ENCODE assay signal across 9 cellular contexts in genomic region chr5:128905225-128906110, GRCh38. TPM values are rescaled to one million over a fixed set of nuclear protein-coding genes. Genes with fewer than 3 reads are reported as not detected.
DNase-seq lines count a peak whose midpoint lies in the region; ATAC-seq, FAIRE-seq and TF ChIP-seq lines count a peak whose summit lies in the region.
"Had no signal": no experiment of that assay in that cellular context is flagged by ENCODE, and none has a peak within 500 bp of the region (broad histone marks: within the 10 kb centered on the region; RNA-seq: fewer than 3 reads in every experiment).

No MANE protein-coding gene starts in this region.

- H3K27me3 ChIP-seq in H1 (replicated peaks in 1 of 4; ENCODE audit: control insufficient read depth in 3 of 4, extremely low read depth in 1 of 4, insufficient read depth in 3 of 4, low read length in 3 of 4): no peaks in the 10 kb centered on the region; a peak in 1 of 7 replicates
- no peaks in the 10 kb centered on the region for H3K27me3 ChIP-seq in mesenchymal stem cell (ENCODE audit: control insufficient read depth in 1 of 2, insufficient read depth in 1 of 2, low read length in 2 of 2)

- H3K56ac ChIP-seq in H1 (replicated peaks; ENCODE audit: insufficient read length, low read depth, low read length): no peak overlapping the region

- no peak overlapping the region for H2BK20ac ChIP-seq in H1 (ENCODE audit: low read length)

- H4K5ac ChIP-seq in H1 (ENCODE audit: insufficient read length, low read depth, low read length): no peak overlapping the region

- H3K4me1 ChIP-seq in H1 (replicated peaks in 1 of 4; ENCODE audit: control insufficient read depth in 3 of 4, insufficient read depth in 4 of 4, low read length in 3 of 4) (no peaks in the 10 kb centered on the region), mesenchymal stem cell (ENCODE audit: control insufficient read depth, insufficient read depth, low read depth, low read length) (no peaks in the 10 kb centered on the region)

- H3K36me3 ChIP-seq in H1 (ENCODE audit: control insufficient read depth in 2 of 4, insufficient read depth in 4 of 4, low read length in 3 of 4): no peaks in the 10 kb centered on the region
- H3K36me3 ChIP-seq in mesenchymal stem cell (ENCODE audit: control insufficient read depth in 1 of 2, insufficient read depth in 2 of 2, low read depth in 1 of 2, low read length in 2 of 2): no peaks in the 10 kb centered on the region

- no peaks in the 10 kb centered on the region for H4K20me1 ChIP-seq in H1 (replicated peaks in 1 of 2; ENCODE audit: control insufficient read depth in 1 of 2, insufficient read depth in 2 of 2, low read length in 2 of 2)

- H2BK12ac ChIP-seq in H1 (ENCODE audit: low read depth, low read length) (no peak overlapping the region), mesenchymal stem cell (ENCODE audit: low read length in 2 of 2) (no peak overlapping the region)

- no peak overlapping the region for H4K91ac ChIP-seq in H1 (replicated peaks; ENCODE audit: insufficient read length, low read length)
- H4K91ac ChIP-seq in mesenchymal stem cell (ENCODE audit: low read length): no peak overlapping the region

- POLR2A ChIA-PET in T-cell (lab: Charles Lee) (interaction anchor here in 1 of 2 donors (0.7 kb wide), 1 partner anchor 856 kb away, joined by 3 read pairs; no protein-coding TSS in a partner anchor), H1 (lab: Charles Lee; ENCODE audit: partially characterized antibody) (interaction anchor here (1.5 kb wide), 1 partner anchor 189 kb away, joined by 3 read pairs; the partner anchor contains the start of gene ISOC1)

- H3K27ac ChIP-seq in H1 (ENCODE audit: low read depth, low read length): no peak overlapping the region
- H3K27ac ChIP-seq in mesenchymal stem cell (ENCODE audit: low read length, poor library complexity, severe bottlenecking): no peak overlapping the region

- H3K18ac ChIP-seq in H1 (ENCODE audit: extremely low read depth, low read length) (no peak overlapping the region), mesenchymal stem cell (ENCODE audit: low read depth in 1 of 2, low read length in 2 of 2) (no peak overlapping the region)

- no peak overlapping the region for H3K4me3 Mint-ChIP-seq in HFFc6
- no peak overlapping the region for H3K4me3 Mint-ChIP-seq in T-cell

- H3K9me3 ChIP-seq in H1 (ENCODE audit: insufficient read depth in 2 of 2, low read depth in 1 of 2, low read length in 1 of 2) (no peaks in the 10 kb centered on the region), mesenchymal stem cell (ENCODE audit: control insufficient read depth, low read length) (no peaks in the 10 kb centered on the region)

- H3K9me3 Mint-ChIP-seq in HFFc6 (no peaks in the 10 kb centered on the region), T-cell (no peaks in the 10 kb centered on the region)

- TF ChIP-seq POLR2A in H1 (IDR thresholded peaks at IDR 0.05; ENCODE audit: control extremely low read depth in 1 of 2, low read depth in 2 of 2, low read length in 2 of 2): no peak

- no peak for TF ChIP-seq EP300 in H1 (IDR thresholded peaks at IDR 0.05; ENCODE audit: borderline replicate concordance in 1 of 2, low read depth in 2 of 2, low read length in 2 of 2)

- peak; percentile 86 to 91 for TF ChIP-seq RAD21 in H1 (IDR thresholded peaks at IDR 0.05 in 1 of 2, conservative IDR thresholded peaks at IDR 0.05 in 1 of 2; ENCODE audit: low read depth in 2 of 2, low read length in 2 of 2)

- no peaks in the 10 kb centered on the region for H3K23me2 ChIP-seq in H1 (ENCODE audit: low read depth, low read length)

- H3K27me3 Mint-ChIP-seq in HFFc6 (ENCODE audit: insufficient read depth): no peaks in the 10 kb centered on the region; the same call in 1 of the 2 replicates
- peaks cover 3 to 6% of the 10 kb centered on the region in 2 donors for H3K27me3 Mint-ChIP-seq in T-cell

- CTCF ChIA-PET in T-cell (lab: Charles Lee): interaction anchor here (0.6 to 1.9 kb wide), 16 partner anchors 9 to 1484 kb away, joined by 3 to 7 read pairs (median 4); no protein-coding TSS in a partner anchor
- CTCF ChIA-PET in H1 (lab: Charles Lee; ENCODE audit: partially characterized antibody): interaction anchor here (0.7 to 5.1 kb wide), 35 partner anchors 9 to 866 kb away, joined by 3 to 43 read pairs (median 4); partner anchors contain the start of genes ISOC1 and SLC27A6

- H2AK5ac ChIP-seq in H1 (ENCODE audit: low read depth, low read length): no peak overlapping the region
- H2AK5ac ChIP-seq in mesenchymal stem cell (ENCODE audit: low read length, severe bottlenecking): no peak overlapping the region

- H3K36me3 Mint-ChIP-seq in HFFc6 (ENCODE audit: low read depth) (no peaks in the 10 kb centered on the region), T-cell (no peaks in the 10 kb centered on the region)

- H3K9ac ChIP-seq in H1 (replicated peaks in 1 of 4; ENCODE audit: extremely low read depth in 1 of 4, low read depth in 3 of 4, low read length in 3 of 4): no peak overlapping the region
- H3K9ac ChIP-seq in mesenchymal stem cell (ENCODE audit: low read length): no peak overlapping the region

- H3K79me1 ChIP-seq in H1 (ENCODE audit: low read depth, low read length) (no peaks in the 10 kb centered on the region), mesenchymal stem cell (replicated peaks; ENCODE audit: low read length, poor library complexity, severe bottlenecking) (no peaks in the 10 kb centered on the region)

- DNase-seq in AG09309 (ENCODE audit: low read depth) (peak; percentile 20), HFFc6 (peak; percentile 57), M059J (ENCODE audit: low read depth) (peak; percentile 54), T-cell (peak in 22 of 34 experiments; percentile 0 to 35 (median 14)), H1 (ENCODE audit: low read depth in 1 of 2, low spot score in 2 of 2) (no peak), mesenchymal stem cell (peak; percentile 69), urothelium cell line (ENCODE audit: low spot score) (peak; percentile 51)

- ATAC-seq in T-cell (replicated peaks in 1 of 4): peak in 3 of 4 experiments; percentile 36 to 49 (median 40)

- no peak overlapping the region for H3K4me3 ChIP-seq in AG09309 (ENCODE audit: control insufficient read depth, low read depth, low read length)
- H3K4me3 ChIP-seq in H1 (ENCODE audit: extremely low read depth in 1 of 4, insufficient read depth in 2 of 4, low read depth in 3 of 4, low read length in 4 of 4): no peak overlapping the region
- H3K4me3 ChIP-seq in mesenchymal stem cell (ENCODE audit: insufficient read depth in 1 of 2, low read depth in 1 of 2, low read length in 2 of 2): no peak overlapping the region

- H2BK5ac ChIP-seq in H1 (ENCODE audit: low read depth, low read length) (no peak overlapping the region), mesenchymal stem cell (ENCODE audit: low read depth, low read length, poor library complexity, severe bottlenecking) (no peak overlapping the region)

- H3K4ac ChIP-seq in H1 (replicated peaks; ENCODE audit: insufficient read length, low read depth, low read length): no peak overlapping the region
- no peak overlapping the region for H3K4ac ChIP-seq in mesenchymal stem cell (ENCODE audit: low read depth in 1 of 2, low read length in 2 of 2)

- peak; percentile 42 for FAIRE-seq in H1 (lab: Jason Lieb, UNC)
- no peak for FAIRE-seq in urothelium cell line (lab: Jason Lieb, UNC)

- H4K8ac ChIP-seq in H1 (ENCODE audit: extremely low read depth, insufficient read depth, low read length): no peak overlapping the region
- H4K8ac ChIP-seq in mesenchymal stem cell (ENCODE audit: low read length): no peak overlapping the region

- no peak overlapping the region for H2BK15ac ChIP-seq in H1 (ENCODE audit: low read length)
- H2BK15ac ChIP-seq in mesenchymal stem cell (ENCODE audit: low read depth, poor library complexity, severe bottlenecking): no peak overlapping the region

- H3K14ac ChIP-seq in H1 (ENCODE audit: insufficient read length): no peak overlapping the region
- no peak overlapping the region for H3K14ac ChIP-seq in mesenchymal stem cell (ENCODE audit: low read length in 2 of 2)

- H3K23ac ChIP-seq in H1 (ENCODE audit: insufficient read length): no peak overlapping the region
- H3K23ac ChIP-seq in mesenchymal stem cell (ENCODE audit: low read length in 2 of 2): no peak overlapping the region

- peak; percentile 66 for TF ChIP-seq CTCF in AG09309 (IDR thresholded peaks at IDR 0.05; ENCODE audit: control insufficient read depth, insufficient read depth, low read depth, low read length, missing control alignments)
- TF ChIP-seq CTCF in GM12873 (IDR thresholded peaks at IDR 0.05; ENCODE audit: insufficient read depth, low read depth, low read length, missing control alignments): peak; percentile 62
- peak; percentile 89 for TF ChIP-seq CTCF in HFFc6 (IDR thresholded peaks at IDR 0.05)
- peak in 2 of 3 experiments; percentile 52 to 66; a peak in 2 of 4 replicates for TF ChIP-seq CTCF in H1 (IDR thresholded peaks at IDR 0.05; ENCODE audit: control extremely low read depth in 1 of 3, insufficient read depth in 1 of 3, low read depth in 1 of 3, low read length in 3 of 3)

- no peak overlapping the region for H3K27ac Mint-ChIP-seq in HFFc6
- H3K27ac Mint-ChIP-seq in T-cell: no peak overlapping the region

- WGBS in H1 (ENCODE audit: extremely low coverage in 1 of 2, insufficient coverage in 1 of 2, insufficient read length in 1 of 2, insufficient replicate concordance in 2 of 2, low coverage in 1 of 2, low lambda C conversion rate in 2 of 2, missing lambda C conversion rate in 1 of 2), 2 experiments: 63% methylated on average over 5 of the region's 5 CpGs; no CpG with 5 or more reads in 1 of the 2 experiments
- WGBS in mesenchymal stem cell: 68% methylated on average over 4 of the region's 5 CpGs

- H3K4me2 ChIP-seq in H1 (ENCODE audit: insufficient read depth in 1 of 2, low read depth in 2 of 2, low read length in 2 of 2) (no peak overlapping the region), mesenchymal stem cell (ENCODE audit: low read length, poor library complexity, severe bottlenecking) (no peak overlapping the region)

- H3K79me2 ChIP-seq in H1 (ENCODE audit: control insufficient read depth in 1 of 2, insufficient read depth in 2 of 2, low read length in 2 of 2): no peaks in the 10 kb centered on the region

- H3K4me1 Mint-ChIP-seq in HFFc6 (ENCODE audit: low read depth) (no peaks in the 10 kb centered on the region), T-cell (no peaks in the 10 kb centered on the region)

- no peak overlapping the region for H2AFZ ChIP-seq in H1 (ENCODE audit: low read length)
- no peak overlapping the region for H2AFZ ChIP-seq in mesenchymal stem cell (ENCODE audit: low read depth, low read length)

- no peak overlapping the region for H2BK120ac ChIP-seq in H1 (replicated peaks; ENCODE audit: low read depth, low read length)
- no peak overlapping the region for H2BK120ac ChIP-seq in mesenchymal stem cell (ENCODE audit: low read depth, low read length)

RNA-seq across cellular contexts. Expression of gene SLC27A6, which starts 59.8 kb away (rescaled TPM):
- total RNA-seq in HFFc6 (2021; fragmentation: NEBNext Ultra II Directional; extraction: Animal tissue kit (Norgen Biotek cat#: 25700)): under 1 TPM in 2 of 6 experiments, not detected in 4; 0.09 to 0.11 TPM
- total RNA-seq in M059J (2014; rRNA removed; shearing (Covaris generic)): not detected in 2 replicates
- under 1 TPM in 1 of 5 donors, not detected in 4; 0.13 TPM for total RNA-seq in T-cell
- total RNA-seq in H1 (2021; fragmentation: NEBNext Ultra II Directional; extraction: Animal tissue kit (Norgen Biotek cat#: 25700)): 4.0 and 4.5 TPM in 2 replicates
- 1.7 and 4.7 TPM in 2 replicates for polyA plus RNA-seq in H1 (2011; rRNA removed)
- polyA plus RNA-seq in H1 (2011; cell fraction: cytosol; rRNA removed): 2.6 TPM
- polyA plus RNA-seq in H1 (2011; cell fraction: nucleus; rRNA removed): 2.2 TPM
- 3.8 to 5.1 TPM (median 4.2 TPM) in 4 replicates for polyA plus RNA-seq in H1 (2012, experiment 1 of 2)
- 0.76 TPM for polyA plus RNA-seq in H1 (2012, experiment 2 of 2)
- 4.6 TPM for polyA plus RNA-seq in H1 (2013, experiment 1 of 2)
- polyA plus RNA-seq in H1 (2013, experiment 2 of 2): 5.1 TPM
- polyA minus RNA-seq in H1 (2011; rRNA and poly(A)+ RNA removed): 3.3 and 4.9 TPM in 2 replicates
- polyA minus RNA-seq in H1 (2011; cell fraction: cytosol; rRNA and poly(A)+ RNA removed): 1.2 TPM
- polyA minus RNA-seq in H1 (2011; cell fraction: nucleus; rRNA and poly(A)+ RNA removed): 5.6 TPM
- polyA plus RNA-seq in mesenchymal stem cell (2013, experiment 1 of 2): 1.5 TPM
- polyA plus RNA-seq in mesenchymal stem cell (2013, experiment 2 of 2): 1.4 TPM
- total RNA-seq: T-helper 1 cell treated with Interleukin-12 subunit alpha and Interleukin-12 subunit beta and Interleukin-4 antibody, amounts not matched to agents 30 ng/mL and 1 ng/mL, for 36 hours had no signal

Comparison
In these comparisons a context has a peak if more than half of its experiments do, and no peak if none do; other contexts are left out.
1. DNase-seq: peak in AG09309 (single experiment), HFFc6 (single experiment), M059J (single experiment), T-cell (22 of 34), mesenchymal stem cell (single experiment) and urothelium cell line (single experiment); none in H1 (0 of 2).
2. Peak in every context shown above with its lines, with median percentiles within 50 percentile points of each other: CTCF ChIP-seq.